1 cellular context compared by ENCODE assay signal in the genomic region with DNA sequence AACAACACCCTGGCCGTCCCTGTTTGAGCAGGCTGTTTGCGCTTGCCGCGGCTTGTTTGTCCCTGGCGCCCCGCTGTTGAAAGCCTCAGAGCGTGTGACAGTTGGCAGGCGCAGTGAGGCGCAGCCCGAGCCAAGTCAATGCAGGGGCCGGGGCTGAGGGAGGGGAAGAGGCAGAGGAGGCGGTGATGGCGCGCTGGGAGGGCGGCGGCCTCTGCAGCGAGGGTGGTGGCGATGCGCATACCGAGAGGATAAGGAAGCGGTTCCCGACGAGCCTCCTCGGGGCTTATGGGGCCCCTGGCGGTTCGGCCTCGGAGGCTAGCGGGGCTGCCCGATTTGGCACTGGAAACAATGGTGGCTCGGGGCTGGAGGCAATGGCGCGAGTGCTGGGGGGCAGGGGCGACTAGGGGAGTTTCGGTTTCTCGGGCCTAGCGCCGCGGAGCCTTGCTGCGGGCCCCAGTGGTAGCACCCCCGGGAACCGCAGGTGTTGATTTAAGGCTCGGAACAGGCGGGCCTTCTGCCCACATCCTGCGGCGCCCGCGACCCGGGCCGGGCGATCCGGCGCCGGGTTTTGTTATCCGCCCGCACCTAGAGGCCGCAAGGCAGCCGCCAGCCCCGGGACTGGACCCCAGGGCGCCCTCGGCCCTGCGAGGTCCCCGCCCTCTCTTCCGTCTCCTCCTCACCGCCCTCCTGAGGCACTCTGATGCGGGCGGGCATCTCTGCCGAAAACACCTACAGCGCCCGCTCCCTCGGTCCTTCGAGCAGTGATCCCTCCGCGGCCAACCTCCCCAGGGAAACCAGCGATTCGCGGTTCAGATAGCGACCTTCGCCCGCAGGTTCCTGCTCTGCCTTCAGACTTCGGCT.
TF ChIP-seq lines count a peak whose summit lies in the region.

No MANE protein-coding gene starts in this region.

TF ChIP-seq in neural cell, 6 proteins besides CTCF, POLR2A, EP300 and RAD21 (continued from another document):
- TF ChIP-seq, protein P1, sequence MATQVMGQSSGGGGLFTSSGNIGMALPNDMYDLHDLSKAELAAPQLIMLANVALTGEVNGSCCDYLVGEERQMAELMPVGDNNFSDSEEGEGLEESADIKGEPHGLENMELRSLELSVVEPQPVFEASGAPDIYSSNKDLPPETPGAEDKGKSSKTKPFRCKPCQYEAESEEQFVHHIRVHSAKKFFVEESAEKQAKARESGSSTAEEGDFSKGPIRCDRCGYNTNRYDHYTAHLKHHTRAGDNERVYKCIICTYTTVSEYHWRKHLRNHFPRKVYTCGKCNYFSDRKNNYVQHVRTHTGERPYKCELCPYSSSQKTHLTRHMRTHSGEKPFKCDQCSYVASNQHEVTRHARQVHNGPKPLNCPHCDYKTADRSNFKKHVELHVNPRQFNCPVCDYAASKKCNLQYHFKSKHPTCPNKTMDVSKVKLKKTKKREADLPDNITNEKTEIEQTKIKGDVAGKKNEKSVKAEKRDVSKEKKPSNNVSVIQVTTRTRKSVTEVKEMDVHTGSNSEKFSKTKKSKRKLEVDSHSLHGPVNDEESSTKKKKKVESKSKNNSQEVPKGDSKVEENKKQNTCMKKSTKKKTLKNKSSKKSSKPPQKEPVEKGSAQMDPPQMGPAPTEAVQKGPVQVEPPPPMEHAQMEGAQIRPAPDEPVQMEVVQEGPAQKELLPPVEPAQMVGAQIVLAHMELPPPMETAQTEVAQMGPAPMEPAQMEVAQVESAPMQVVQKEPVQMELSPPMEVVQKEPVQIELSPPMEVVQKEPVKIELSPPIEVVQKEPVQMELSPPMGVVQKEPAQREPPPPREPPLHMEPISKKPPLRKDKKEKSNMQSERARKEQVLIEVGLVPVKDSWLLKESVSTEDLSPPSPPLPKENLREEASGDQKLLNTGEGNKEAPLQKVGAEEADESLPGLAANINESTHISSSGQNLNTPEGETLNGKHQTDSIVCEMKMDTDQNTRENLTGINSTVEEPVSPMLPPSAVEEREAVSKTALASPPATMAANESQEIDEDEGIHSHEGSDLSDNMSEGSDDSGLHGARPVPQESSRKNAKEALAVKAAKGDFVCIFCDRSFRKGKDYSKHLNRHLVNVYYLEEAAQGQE (IDR thresholded peaks at IDR 0.05; ENCODE audit: borderline replicate concordance), result peak; percentile 10
- TF ChIP-seq POLR2AphosphoS5 (IDR thresholded peaks at IDR 0.05) (peak; percentile 92), SMC3 (conservative IDR thresholded peaks at IDR 0.05; ENCODE audit: poor library complexity) (peak; percentile 39), EZH2 (IDR thresholded peaks at IDR 0.05; ENCODE audit: borderline replicate concordance, insufficient read depth, low read length, poor library complexity, severe bottlenecking) (no peak), TAF1 (IDR thresholded peaks at IDR 0.05; ENCODE audit: low read depth) (peak; percentile 87)
